In the genomic region with DNA sequence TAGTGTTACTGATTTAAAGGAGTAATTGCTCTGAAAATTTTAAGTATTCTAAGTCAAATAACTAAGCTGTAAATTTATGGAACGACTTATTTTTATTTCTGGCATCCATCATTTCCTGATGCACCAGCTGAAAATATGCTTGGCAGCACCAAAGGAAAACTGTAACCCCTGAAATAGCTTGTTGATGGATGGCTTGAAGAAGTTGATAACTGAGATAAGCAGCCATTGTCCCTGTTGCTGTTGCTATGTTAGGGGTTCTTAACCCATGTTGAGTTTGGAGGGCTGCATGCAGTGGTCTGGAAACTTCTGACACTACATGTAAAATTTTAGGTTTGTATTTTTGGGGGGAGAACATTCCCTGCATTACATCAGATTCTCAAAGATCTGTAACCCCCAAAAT, we compare ENCODE assay signal across 23 cellular contexts. TPM values are rescaled to one million over a fixed set of nuclear protein-coding genes. Genes with fewer than 3 reads are reported as not detected.
DNase-seq lines count a peak whose midpoint lies in the region; ATAC-seq and TF ChIP-seq lines count a peak whose summit lies in the region.
"Had no signal": no experiment of that assay in that cellular context is flagged by ENCODE, and none has a peak within 500 bp of the region (broad histone marks: within the 10 kb centered on the region; RNA-seq: fewer than 3 reads in every experiment).

No MANE protein-coding gene starts in this region.

- H3K4me1 ChIP-seq in left ventricle myocardium inferior (peaks cover 40% of the 10 kb centered on the region), prostate gland (replicated peaks) (no peaks in the 10 kb centered on the region), upper lobe of right lung (peaks cover 19% of the 10 kb centered on the region), foreskin keratinocyte (no peaks in the 10 kb centered on the region)
- H3K4me1 ChIP-seq: BE2C had no signal

- H3K27me3 ChIP-seq in left ventricle myocardium inferior (ENCODE audit: low read depth) (no peaks in the 10 kb centered on the region), prostate gland (replicated peaks; ENCODE audit: insufficient read depth) (no peaks in the 10 kb centered on the region), upper lobe of right lung (no peaks in the 10 kb centered on the region), foreskin keratinocyte (no peaks in the 10 kb centered on the region)
- H3K27me3 ChIP-seq: BE2C had no signal

- peak overlapping the region; percentile 84 for H3K27ac ChIP-seq in left ventricle myocardium inferior (replicated peaks)
- peak overlapping the region; percentile 63 for H3K27ac ChIP-seq in prostate gland
- peak overlapping the region; percentile 27 for H3K27ac ChIP-seq in upper lobe of right lung
- H3K27ac ChIP-seq in foreskin keratinocyte = no peak overlapping the region

- H3K4me3 ChIP-seq in left ventricle myocardium inferior (peak overlapping the region; percentile 52), prostate gland (no peak overlapping the region), upper lobe of right lung (no peak overlapping the region)

- no peak for TF ChIP-seq POLR2A in prostate gland (IDR thresholded peaks at IDR 0.05)

- H3K36me3 ChIP-seq in left ventricle myocardium inferior = no peaks in the 10 kb centered on the region
- no peaks in the 10 kb centered on the region for H3K36me3 ChIP-seq in prostate gland
- no peaks in the 10 kb centered on the region for H3K36me3 ChIP-seq in upper lobe of right lung
- H3K36me3 ChIP-seq: BE2C had no signal

- intact Hi-C loops in Right ventricle myocardium inferior (cut with DNase I) (loop anchor here (10.0 kb wide), 2 partner anchors 527 to 607 kb away; no protein-coding TSS in a partner anchor), cardiac septum (cut with DNase I) (loop anchor here (5.0 to 10.0 kb wide), 4 partner anchors 167 to 597 kb away; a partner anchor contains a TSS), left ventricle myocardium inferior (cut with micrococcal nuclease) (no loop called here), prostate gland (cut with DNase I) (no loop called here), upper lobe of right lung (cut with DNase I) (no loop called here)

- ATAC-seq in Right ventricle myocardium inferior = peak; percentile 53
- ATAC-seq in upper lobe of right lung = no peak
- no peak for ATAC-seq in foreskin keratinocyte

- TF ChIP-seq CTCF in left ventricle myocardium inferior (IDR thresholded peaks at IDR 0.05; ENCODE audit: borderline replicate concordance) = no peak
- no peak for TF ChIP-seq CTCF in prostate gland (IDR thresholded peaks at IDR 0.05)
- TF ChIP-seq CTCF in upper lobe of right lung (IDR thresholded peaks at IDR 0.05) = no peak
- TF ChIP-seq CTCF in foreskin keratinocyte (conservative IDR thresholded peaks at IDR 0.05) = no peak

- H3K9me3 ChIP-seq in left ventricle myocardium inferior (replicated peaks) (no peaks in the 10 kb centered on the region), prostate gland (no peaks in the 10 kb centered on the region), upper lobe of right lung (no peaks in the 10 kb centered on the region)
- H3K9me3 ChIP-seq: BE2C had no signal

- no peak for DNase-seq in Right ventricle myocardium inferior (ENCODE audit: missing footprints)
- DNase-seq in cardiac septum (ENCODE audit: low spot score) = no peak
- DNase-seq in left ventricle myocardium inferior = no peak
- DNase-seq in prostate gland (ENCODE audit: low spot score) = no peak
- DNase-seq in upper lobe of right lung = no peak
- DNase-seq in NCI-H1436 (lab: John Stamatoyannopoulos, UW) = no peak
- no peak for DNase-seq in NCI-H524 treated with DMSO at 0.1 percent for 48 hours (lab: John Stamatoyannopoulos, UW)
- DNase-seq in foreskin keratinocyte = no peak
- DNase-seq: 8988T; activated B cell treated with CpG ODN at 0.5 μM for 24 hours; activated CD4-positive, alpha-beta T cell treated with anti-CD3 and anti-CD28 coated beads, Interleukin-2, amount 50 U/mL, for 4 hours; anterior cingulate cortex; BE2C; central memory CD4-positive, alpha-beta T cell; COR-L47; H9; KG1; MM.1S; NCI-H1694; NCI-H2171 treated with DMSO at 0.1 percent for 48 hours; NCI-H69; posterior cingulate gyrus; stimulated activated CD8-positive, alpha-beta memory T cell treated with anti-CD3 and anti-CD28 coated beads, Interleukin-4, amount 100 ng/mL, for 48 hours had no signal

- WGBS in prostate gland = 6% methylated on average over 1 of the region's 1 CpG

RNA-seq across cellular contexts. Expression of a gene that starts 30.6 kb away (rescaled TPM):
- 26.8 TPM for total RNA-seq in Right ventricle myocardium inferior
- total RNA-seq in cardiac septum = 18.4 TPM
- 21.1 TPM for total RNA-seq in left ventricle myocardium inferior
- 10 to 100 TPM; 28.2 to 29.5 TPM for total RNA-seq in prostate gland
- 21.4 TPM for total RNA-seq in upper lobe of right lung
- 71.0 and 88.1 TPM in 2 replicates for total RNA-seq in foreskin keratinocyte
- polyA plus RNA-seq in foreskin keratinocyte = 87.0 and 110 TPM in 2 replicates

RNA-seq across cellular contexts. Expression of a gene that starts 47.2 kb away (rescaled TPM):
- total RNA-seq in Right ventricle myocardium inferior (13.3 TPM), cardiac septum (16.3 TPM), left ventricle myocardium inferior (16.4 TPM), prostate gland (10 to 100 TPM; 19.5 to 31.4 TPM), upper lobe of right lung (18.0 TPM), foreskin keratinocyte (10.4 and 10.5 TPM in 2 replicates)
- 6.5 and 7.1 TPM in 2 replicates for polyA plus RNA-seq in foreskin keratinocyte

Comparison
In these comparisons a context has a peak if more than half of its experiments do, and no peak if none do; other contexts are left out.
1. intact Hi-C loops: an anchor here in Right ventricle myocardium inferior (10.0 kb wide) and cardiac septum (5.0 to 10.0 kb wide); none called in left ventricle myocardium inferior, prostate gland and upper lobe of right lung.